1 cellular context compared by ENCODE assay signal in the genomic region with DNA sequence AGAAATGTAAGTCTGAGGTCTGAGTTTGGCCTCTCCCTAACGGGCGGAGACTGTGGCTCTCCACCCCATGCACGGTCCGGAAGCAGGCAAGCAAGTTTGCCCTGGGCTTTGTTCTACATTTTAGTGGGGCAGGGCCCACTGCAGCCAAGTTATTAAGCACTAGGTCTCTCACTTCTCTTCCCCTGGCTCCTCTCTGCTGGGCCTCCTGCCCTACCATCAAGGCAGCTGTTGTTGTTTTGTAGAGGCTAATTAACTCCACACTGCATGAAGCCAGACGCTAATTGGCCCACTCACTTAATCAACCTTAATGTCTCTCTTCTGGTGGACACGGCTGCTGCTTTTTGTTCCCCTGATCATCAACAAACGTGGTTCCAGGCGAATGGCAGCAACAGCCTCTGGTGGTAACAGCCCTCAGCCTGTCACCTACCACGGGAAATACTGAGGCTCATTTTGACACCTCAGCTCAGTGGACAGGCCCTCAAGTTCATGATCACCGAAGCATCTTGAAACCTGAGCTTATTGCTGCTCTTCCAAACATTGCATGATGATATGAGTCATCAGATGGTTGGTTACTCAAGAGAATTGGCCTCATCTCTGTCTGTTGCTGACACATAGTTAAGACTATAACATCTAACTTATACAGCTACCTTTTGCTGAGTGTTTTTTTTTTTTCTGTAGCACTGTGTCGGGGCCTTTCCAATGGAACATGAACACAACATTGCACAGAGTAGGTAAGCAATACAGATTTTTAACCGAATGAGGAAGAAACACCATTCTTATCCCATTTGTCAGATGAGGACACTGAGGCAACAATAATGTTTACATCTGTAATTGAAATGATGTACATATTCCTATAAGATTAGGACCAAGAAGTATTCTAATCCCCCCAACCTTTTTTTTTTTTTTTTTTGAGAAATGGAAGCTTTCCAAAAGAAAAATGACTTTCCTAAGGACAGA.
A peak's percentile ranks its signal among the peaks of the same experiment; 100 is the strongest.
TF ChIP-seq lines count a peak whose summit lies in the region.

No MANE protein-coding gene starts in this region.

TF ChIP-seq in HCT116, 20 proteins besides CTCF, POLR2A, EP300 and RAD21 (continued from another document):
- TF ChIP-seq ZFX (IDR thresholded peaks at IDR 0.05) (no peak), POLR2AphosphoS5 (IDR thresholded peaks at IDR 0.05; ENCODE audit: low read depth, low read length) (no peak), ELF1 (IDR thresholded peaks at IDR 0.05; ENCODE audit: borderline replicate concordance, low read depth) (no peak), CEBPB (IDR thresholded peaks at IDR 0.05; ENCODE audit: low read depth) (peak; percentile 76), ZNF274 (IDR thresholded peaks at IDR 0.05; ENCODE audit: low read depth, low read length) (no peak), YY1 (IDR thresholded peaks at IDR 0.05; ENCODE audit: extremely low read depth, insufficient replicate concordance, low read depth, low read length) (no peak), EGR1 (IDR thresholded peaks at IDR 0.05; ENCODE audit: low read depth) (no peak), SRF (IDR thresholded peaks at IDR 0.05; ENCODE audit: low read depth) (no peak), JUND (IDR thresholded peaks at IDR 0.05) (peak; percentile 68; the same call in 1 of the 2 replicates), SP1 (IDR thresholded peaks at IDR 0.05; ENCODE audit: low read depth) (0 out of 2 replicates have a peak, but pooled peaks have one; percentile 22), FOSL1 (IDR thresholded peaks at IDR 0.05; ENCODE audit: low read depth) (peak; percentile 65), MAX (IDR thresholded peaks at IDR 0.05) (peak; percentile 48; the same call in 1 of the 2 replicates), EZH2 (IDR thresholded peaks at IDR 0.05) (no peak), CBX3 (IDR thresholded peaks at IDR 0.05; ENCODE audit: low read depth) (peak; percentile 16; the same call in 1 of the 2 replicates), TCF7L2 (IDR thresholded peaks at IDR 0.05; ENCODE audit: borderline replicate concordance, extremely low read depth, insufficient read depth, insufficient read length) (no peak)
- TF ChIP-seq, protein P1, sequence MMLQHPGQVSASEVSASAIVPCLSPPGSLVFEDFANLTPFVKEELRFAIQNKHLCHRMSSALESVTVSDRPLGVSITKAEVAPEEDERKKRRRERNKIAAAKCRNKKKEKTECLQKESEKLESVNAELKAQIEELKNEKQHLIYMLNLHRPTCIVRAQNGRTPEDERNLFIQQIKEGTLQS (IDR thresholded peaks at IDR 0.05), result no peak
- TF ChIP-seq, protein P2, sequence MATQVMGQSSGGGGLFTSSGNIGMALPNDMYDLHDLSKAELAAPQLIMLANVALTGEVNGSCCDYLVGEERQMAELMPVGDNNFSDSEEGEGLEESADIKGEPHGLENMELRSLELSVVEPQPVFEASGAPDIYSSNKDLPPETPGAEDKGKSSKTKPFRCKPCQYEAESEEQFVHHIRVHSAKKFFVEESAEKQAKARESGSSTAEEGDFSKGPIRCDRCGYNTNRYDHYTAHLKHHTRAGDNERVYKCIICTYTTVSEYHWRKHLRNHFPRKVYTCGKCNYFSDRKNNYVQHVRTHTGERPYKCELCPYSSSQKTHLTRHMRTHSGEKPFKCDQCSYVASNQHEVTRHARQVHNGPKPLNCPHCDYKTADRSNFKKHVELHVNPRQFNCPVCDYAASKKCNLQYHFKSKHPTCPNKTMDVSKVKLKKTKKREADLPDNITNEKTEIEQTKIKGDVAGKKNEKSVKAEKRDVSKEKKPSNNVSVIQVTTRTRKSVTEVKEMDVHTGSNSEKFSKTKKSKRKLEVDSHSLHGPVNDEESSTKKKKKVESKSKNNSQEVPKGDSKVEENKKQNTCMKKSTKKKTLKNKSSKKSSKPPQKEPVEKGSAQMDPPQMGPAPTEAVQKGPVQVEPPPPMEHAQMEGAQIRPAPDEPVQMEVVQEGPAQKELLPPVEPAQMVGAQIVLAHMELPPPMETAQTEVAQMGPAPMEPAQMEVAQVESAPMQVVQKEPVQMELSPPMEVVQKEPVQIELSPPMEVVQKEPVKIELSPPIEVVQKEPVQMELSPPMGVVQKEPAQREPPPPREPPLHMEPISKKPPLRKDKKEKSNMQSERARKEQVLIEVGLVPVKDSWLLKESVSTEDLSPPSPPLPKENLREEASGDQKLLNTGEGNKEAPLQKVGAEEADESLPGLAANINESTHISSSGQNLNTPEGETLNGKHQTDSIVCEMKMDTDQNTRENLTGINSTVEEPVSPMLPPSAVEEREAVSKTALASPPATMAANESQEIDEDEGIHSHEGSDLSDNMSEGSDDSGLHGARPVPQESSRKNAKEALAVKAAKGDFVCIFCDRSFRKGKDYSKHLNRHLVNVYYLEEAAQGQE (IDR thresholded peaks at IDR 0.05; ENCODE audit: low read depth), result no peak
- TF ChIP-seq, protein P3, sequence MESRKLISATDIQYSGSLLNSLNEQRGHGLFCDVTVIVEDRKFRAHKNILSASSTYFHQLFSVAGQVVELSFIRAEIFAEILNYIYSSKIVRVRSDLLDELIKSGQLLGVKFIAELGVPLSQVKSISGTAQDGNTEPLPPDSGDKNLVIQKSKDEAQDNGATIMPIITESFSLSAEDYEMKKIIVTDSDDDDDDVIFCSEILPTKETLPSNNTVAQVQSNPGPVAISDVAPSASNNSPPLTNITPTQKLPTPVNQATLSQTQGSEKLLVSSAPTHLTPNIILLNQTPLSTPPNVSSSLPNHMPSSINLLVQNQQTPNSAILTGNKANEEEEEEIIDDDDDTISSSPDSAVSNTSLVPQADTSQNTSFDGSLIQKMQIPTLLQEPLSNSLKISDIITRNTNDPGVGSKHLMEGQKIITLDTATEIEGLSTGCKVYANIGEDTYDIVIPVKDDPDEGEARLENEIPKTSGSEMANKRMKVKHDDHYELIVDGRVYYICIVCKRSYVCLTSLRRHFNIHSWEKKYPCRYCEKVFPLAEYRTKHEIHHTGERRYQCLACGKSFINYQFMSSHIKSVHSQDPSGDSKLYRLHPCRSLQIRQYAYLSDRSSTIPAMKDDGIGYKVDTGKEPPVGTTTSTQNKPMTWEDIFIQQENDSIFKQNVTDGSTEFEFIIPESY (IDR thresholded peaks at IDR 0.05; ENCODE audit: extremely low read depth, insufficient replicate concordance, low read length), result no peak
